Comparison of ENCODE assay signal across 20 cellular contexts in genomic region chr11:15845261-15845660, GRCh38.
DNase-seq lines count a peak whose midpoint lies in the region; ATAC-seq and TF ChIP-seq lines count a peak whose summit lies in the region.
"Had no signal": no experiment of that assay in that cellular context is flagged by ENCODE, and none has a peak within 500 bp of the region (broad histone marks: within the 10 kb centered on the region; RNA-seq: fewer than 3 reads in every experiment).

No MANE protein-coding gene starts in this region.

- H3K4me1 Mint-ChIP-seq in dendritic cell treated with granulocyte-macrophage colony-stimulating factor and Interleukin-4, amounts not matched to agents 40 ng/mL and 50 ng/mL, for 4 days (ENCODE audit: low read depth) = peaks cover 55% of the 10 kb centered on the region
- H3K4me1 Mint-ChIP-seq in CD8-positive, alpha-beta memory T cell = no peaks in the 10 kb centered on the region
- H3K4me1 Mint-ChIP-seq in T-helper 17 cell = peaks cover 2% of the 10 kb centered on the region
- H3K4me1 Mint-ChIP-seq: activated CD8-positive, alpha-beta memory T cell treated with anti-CD3 and anti-CD28 coated beads, Interleukin-2, amount 10 ng/mL, durations not matched to agents 7 days and 5 days had no signal

- H3K27ac ChIP-seq in CD8-positive, alpha-beta memory T cell (ENCODE audit: low read depth, low read length) = no peak overlapping the region
- no peak overlapping the region for H3K27ac ChIP-seq in right atrium auricular region
- H3K27ac ChIP-seq in tibial artery = no peak overlapping the region
- H3K27ac ChIP-seq: esophagus squamous epithelium, left lung, RWPE1 had no signal

- no peaks in the 10 kb centered on the region for H3K36me3 Mint-ChIP-seq in dendritic cell treated with granulocyte-macrophage colony-stimulating factor and Interleukin-4, amounts not matched to agents 40 ng/mL and 50 ng/mL, for 4 days (ENCODE audit: low read depth)
- H3K36me3 Mint-ChIP-seq in CD8-positive, alpha-beta memory T cell = no peaks in the 10 kb centered on the region
- no peaks in the 10 kb centered on the region for H3K36me3 Mint-ChIP-seq in T-helper 17 cell (ENCODE audit: low read depth)
- H3K36me3 Mint-ChIP-seq: activated CD8-positive, alpha-beta memory T cell treated with anti-CD3 and anti-CD28 coated beads, Interleukin-2, amount 10 ng/mL, durations not matched to agents 7 days and 5 days had no signal

- TF ChIP-seq CTCF in right atrium auricular region (IDR thresholded peaks at IDR 0.05) (no peak), tibial artery (IDR thresholded peaks at IDR 0.05) (no peak)

- CTCF ChIA-PET in CD8-positive, alpha-beta memory T cell (lab: Charles Lee) = no interaction called here

- peaks cover 20% of the 10 kb centered on the region for H3K27me3 Mint-ChIP-seq in dendritic cell treated with granulocyte-macrophage colony-stimulating factor and Interleukin-4, amounts not matched to agents 40 ng/mL and 50 ng/mL, for 4 days
- H3K27me3 Mint-ChIP-seq in CD8-positive, alpha-beta memory T cell = peaks cover 0 to 3% of the 10 kb centered on the region in 2 donors
- H3K27me3 Mint-ChIP-seq in T-helper 17 cell = peaks cover 22% of the 10 kb centered on the region
- H3K27me3 Mint-ChIP-seq: activated CD8-positive, alpha-beta memory T cell treated with anti-CD3 and anti-CD28 coated beads, Interleukin-2, amount 10 ng/mL, durations not matched to agents 7 days and 5 days had no signal

- no peak overlapping the region for H3K4me3 Mint-ChIP-seq in dendritic cell treated with granulocyte-macrophage colony-stimulating factor and Interleukin-4, amounts not matched to agents 40 ng/mL and 50 ng/mL, for 4 days
- H3K4me3 Mint-ChIP-seq in CD8-positive, alpha-beta memory T cell = no peak overlapping the region
- no peak overlapping the region for H3K4me3 Mint-ChIP-seq in T-helper 17 cell
- H3K4me3 Mint-ChIP-seq: activated CD8-positive, alpha-beta memory T cell treated with anti-CD3 and anti-CD28 coated beads, Interleukin-2, amount 10 ng/mL, durations not matched to agents 7 days and 5 days had no signal

- H3K4me1 ChIP-seq in CD8-positive, alpha-beta memory T cell (ENCODE audit: insufficient read depth, low read length) = no peaks in the 10 kb centered on the region
- H3K4me1 ChIP-seq in right atrium auricular region (peaks cover 0 to 38% of the 10 kb centered on the region in 2 donors), tibial artery (peaks cover 0 to 9% (median 0%) of the 10 kb centered on the region in 4 donors)
- H3K4me1 ChIP-seq: Caco-2, left lung had no signal

- no peak for ATAC-seq in T-helper 17 cell
- ATAC-seq: activated CD8-positive, alpha-beta memory T cell treated with anti-CD3 and anti-CD28 coated beads, Interleukin-2, amount 10 ng/mL, durations not matched to agents 7 days and 5 days; heart right ventricle; left lung had no signal

- no peaks in the 10 kb centered on the region for H3K27me3 ChIP-seq in CD8-positive, alpha-beta memory T cell (ENCODE audit: insufficient read depth, low read length, poor library complexity, severe bottlenecking)
- H3K27me3 ChIP-seq in right atrium auricular region (no peaks in the 10 kb centered on the region), tibial artery (no peaks in the 10 kb centered on the region)
- H3K27me3 ChIP-seq: esophagus squamous epithelium, heart right ventricle, left lung had no signal

- H3K9me3 ChIP-seq in CD8-positive, alpha-beta memory T cell (ENCODE audit: low read length) = no peaks in the 10 kb centered on the region
- H3K9me3 ChIP-seq in T-helper 17 cell (ENCODE audit: control insufficient read depth, low read length, poor library complexity, severe bottlenecking) (no peaks in the 10 kb centered on the region), right atrium auricular region (no peaks in the 10 kb centered on the region), tibial artery (no peaks in the 10 kb centered on the region)
- H3K9me3 ChIP-seq: Caco-2, esophagus squamous epithelium, heart right ventricle, left lung had no signal

- H3K36me3 ChIP-seq in CD8-positive, alpha-beta memory T cell (ENCODE audit: insufficient read depth, low read length) = no peaks in the 10 kb centered on the region
- H3K36me3 ChIP-seq in right atrium auricular region = no peaks in the 10 kb centered on the region
- no peaks in the 10 kb centered on the region for H3K36me3 ChIP-seq in tibial artery
- H3K36me3 ChIP-seq: esophagus squamous epithelium, heart right ventricle, left lung had no signal

- no peaks in the 10 kb centered on the region for H3K9me3 Mint-ChIP-seq in dendritic cell treated with granulocyte-macrophage colony-stimulating factor and Interleukin-4, amounts not matched to agents 40 ng/mL and 50 ng/mL, for 4 days
- H3K9me3 Mint-ChIP-seq in CD8-positive, alpha-beta memory T cell = peaks cover 0 to 2% (median 0%) of the 10 kb centered on the region in 5 donors

- H3K27ac Mint-ChIP-seq in dendritic cell treated with granulocyte-macrophage colony-stimulating factor and Interleukin-4, amounts not matched to agents 40 ng/mL and 50 ng/mL, for 4 days = peak overlapping the region; percentile 99
- H3K27ac Mint-ChIP-seq in CD8-positive, alpha-beta memory T cell = no peak overlapping the region
- no peak overlapping the region for H3K27ac Mint-ChIP-seq in T-helper 17 cell
- H3K27ac Mint-ChIP-seq: activated CD8-positive, alpha-beta memory T cell treated with anti-CD3 and anti-CD28 coated beads, Interleukin-2, amount 10 ng/mL, durations not matched to agents 7 days and 5 days had no signal

- H3K4me3 ChIP-seq in CD8-positive, alpha-beta memory T cell (ENCODE audit: low read length) = no peak overlapping the region
- H3K4me3 ChIP-seq in right atrium auricular region (no peak overlapping the region), tibial artery (no peak overlapping the region)
- H3K4me3 ChIP-seq: esophagus squamous epithelium, heart right ventricle, left lung had no signal

- DNase-seq in ELF-1 (ENCODE audit: low read depth, low spot score) (peak; percentile 89), NCI-H345 (lab: John Stamatoyannopoulos, UW) (peak; percentile 70), middle frontal gyrus (ENCODE audit: extremely low spot score, low spot score) (peak; percentile 57), T-helper 17 cell (no peak), right atrium auricular region (ENCODE audit: low spot score) (no peak), tibial artery (no peak)
- DNase-seq in CD8-positive, alpha-beta memory T cell = no peak
- DNase-seq: activated CD4-positive, CD25-positive, alpha-beta regulatory T cell; activated CD8-positive, alpha-beta memory T cell treated with anti-CD3 and anti-CD28 coated beads, Interleukin-2, amount 10 ng/mL, durations not matched to agents 7 days and 5 days; activated effector memory CD4-positive, alpha-beta T cell treated with anti-CD3 and anti-CD28 coated beads, Interleukin-2, amount 50 U/mL, for 16 hours; Caco-2; dermis blood vessel endothelial cell; esophagus squamous epithelium; heart right ventricle; left lung; NCI-H1417 treated with DMSO at 0.1 percent for 48 hours; NCI-H526; stimulated activated CD4-positive, alpha-beta T cell treated with anti-CD3 and anti-CD28 coated beads, Interleukin-15, amount 100 ng/mL, for 24 hours had no signal

- intact Hi-C loops in dendritic cell treated with granulocyte-macrophage colony-stimulating factor and Interleukin-4, amounts not matched to agents 40 ng/mL and 50 ng/mL, for 4 days (cut with micrococcal nuclease) = loop anchor here (2.0 kb wide), 1 partner anchor 28 kb away; no protein-coding TSS in a partner anchor
- intact Hi-C loops in tibial artery (cut with DNase I; ENCODE audit: low total_unique reads) = no loop called here

- POLR2A ChIA-PET in CD8-positive, alpha-beta memory T cell (lab: Charles Lee) = no interaction called here

Comparison
In these comparisons a context has a peak if more than half of its experiments do, and no peak if none do; other contexts are left out.
1. DNase-seq: peak in ELF-1 (single experiment), NCI-H345 (single experiment) and middle frontal gyrus (single experiment); none in CD8-positive, alpha-beta memory T cell (0 of 5), T-helper 17 cell (0 of 3), right atrium auricular region (single experiment) and tibial artery (0 of 2).